Comparison of ENCODE assay signal across 3 cellular contexts in genomic region chr1:37692834-37693175, GRCh38.
A peak's percentile ranks its signal among the peaks of the same experiment; 100 is the strongest.
TF ChIP-seq lines count a peak whose summit lies in the region.

No MANE protein-coding gene starts in this region.

TF ChIP-seq in A549, 52 proteins besides CTCF, POLR2A, EP300 and RAD21:
- TF ChIP-seq HEYL (CRISPR knock-in tag; IDR thresholded peaks at IDR 0.05) = no peak
- no peak for TF ChIP-seq EHF (CRISPR knock-in tag; IDR thresholded peaks at IDR 0.05)
TF ChIP-seq in A549: peak in this region for 0.

TF ChIP-seq in HCT116, 20 proteins besides CTCF, POLR2A, EP300 and RAD21:
- TF ChIP-seq, protein P1, sequence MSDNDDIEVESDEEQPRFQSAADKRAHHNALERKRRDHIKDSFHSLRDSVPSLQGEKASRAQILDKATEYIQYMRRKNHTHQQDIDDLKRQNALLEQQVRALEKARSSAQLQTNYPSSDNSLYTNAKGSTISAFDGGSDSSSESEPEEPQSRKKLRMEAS (IDR thresholded peaks at IDR 0.05) = no peak
- no peak for TF ChIP-seq ZNF274 (IDR thresholded peaks at IDR 0.05; ENCODE audit: low read depth, low read length)
- no peak for TF ChIP-seq CBX3 (IDR thresholded peaks at IDR 0.05; ENCODE audit: low read depth)
- TF ChIP-seq EZH2 (IDR thresholded peaks at IDR 0.05) = no peak

TF ChIP-seq in K562, 482 proteins besides CTCF, POLR2A, EP300 and RAD21 (continues in another document):
- no peak for TF ChIP-seq CEBPB (tag; IDR thresholded peaks at IDR 0.05)
- TF ChIP-seq KLF1 (tag; IDR thresholded peaks at IDR 0.05) = no peak
- TF ChIP-seq ZNF197 (CRISPR knock-in tag; IDR thresholded peaks at IDR 0.05; ENCODE audit: low read depth) = no peak
- TF ChIP-seq, protein P1 (CRISPR knock-in tag; IDR thresholded peaks at IDR 0.05) = peak; percentile 51; the same call in 1 of the 2 replicates
- no peak for TF ChIP-seq ZNF23 (CRISPR knock-in tag; IDR thresholded peaks at IDR 0.05)
- no peak for TF ChIP-seq SIX5 (IDR thresholded peaks at IDR 0.05; ENCODE audit: borderline replicate concordance in 1 of 2, insufficient read depth in 1 of 2, low read depth in 1 of 2, low read length in 2 of 2)
- no peak for TF ChIP-seq IRF9 (tag; IDR thresholded peaks at IDR 0.05)
- no peak for TF ChIP-seq ELF2 (CRISPR knock-in tag; IDR thresholded peaks at IDR 0.05)
- TF ChIP-seq CSDE1 (IDR thresholded peaks at IDR 0.05) = no peak
- TF ChIP-seq YY1 (IDR thresholded peaks at IDR 0.05; ENCODE audit: borderline replicate concordance in 1 of 3, control insufficient read depth in 1 of 3, extremely low read depth in 1 of 3, insufficient read depth in 3 of 3, insufficient read length in 1 of 3, insufficient replicate concordance in 2 of 3, low read depth in 1 of 3, low read length in 2 of 3) = no peak
- 0 out of 2 replicates have a peak, but pooled peaks have one; percentile 42 for TF ChIP-seq SREBF2 (CRISPR knock-in tag; IDR thresholded peaks at IDR 0.05)
- no peak for TF ChIP-seq ZNF830 (CRISPR knock-in tag; IDR thresholded peaks at IDR 0.05)
- TF ChIP-seq, protein P2, sequence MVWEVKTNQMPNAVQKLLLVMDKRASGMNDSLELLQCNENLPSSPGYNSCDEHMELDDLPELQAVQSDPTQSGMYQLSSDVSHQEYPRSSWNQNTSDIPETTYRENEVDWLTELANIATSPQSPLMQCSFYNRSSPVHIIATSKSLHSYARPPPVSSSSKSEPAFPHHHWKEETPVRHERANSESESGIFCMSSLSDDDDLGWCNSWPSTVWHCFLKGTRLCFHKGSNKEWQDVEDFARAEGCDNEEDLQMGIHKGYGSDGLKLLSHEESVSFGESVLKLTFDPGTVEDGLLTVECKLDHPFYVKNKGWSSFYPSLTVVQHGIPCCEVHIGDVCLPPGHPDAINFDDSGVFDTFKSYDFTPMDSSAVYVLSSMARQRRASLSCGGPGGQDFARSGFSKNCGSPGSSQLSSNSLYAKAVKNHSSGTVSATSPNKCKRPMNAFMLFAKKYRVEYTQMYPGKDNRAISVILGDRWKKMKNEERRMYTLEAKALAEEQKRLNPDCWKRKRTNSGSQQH (CRISPR knock-in tag; IDR thresholded peaks at IDR 0.05) = no peak
- no peak for TF ChIP-seq ZNF717 (CRISPR knock-in tag; IDR thresholded peaks at IDR 0.05)
- TF ChIP-seq ARID4B (CRISPR knock-in tag; IDR thresholded peaks at IDR 0.05) = 0 out of 2 replicates have a peak, but pooled peaks have one; percentile 10
- TF ChIP-seq FOXP1 (CRISPR knock-in tag; IDR thresholded peaks at IDR 0.05) = peak; percentile 11; the same call in 1 of the 2 replicates
- no peak for TF ChIP-seq RB1 (IDR thresholded peaks at IDR 0.05; ENCODE audit: low read depth)
- TF ChIP-seq NRF1 (conservative IDR thresholded peaks at IDR 0.05 in 1 of 2, IDR thresholded peaks at IDR 0.05 in 1 of 2) = no peak
- no peak for TF ChIP-seq ZNF398 (CRISPR knock-in tag; IDR thresholded peaks at IDR 0.05)
- no peak for TF ChIP-seq STAG1 (CRISPR knock-in tag; IDR thresholded peaks at IDR 0.05; ENCODE audit: borderline replicate concordance)
- no peak for TF ChIP-seq HNRNPUL1 (IDR thresholded peaks at IDR 0.05; ENCODE audit: low read length)
- peak in 1 of 2 experiments; percentile 16; a peak in 1 of 4 replicates for TF ChIP-seq TEAD1 (CRISPR knock-in tag; IDR thresholded peaks at IDR 0.05)
- TF ChIP-seq ETS2 (tag; IDR thresholded peaks at IDR 0.05; ENCODE audit: borderline replicate concordance, poor library complexity, severe bottlenecking) = no peak
- TF ChIP-seq, protein P3, sequence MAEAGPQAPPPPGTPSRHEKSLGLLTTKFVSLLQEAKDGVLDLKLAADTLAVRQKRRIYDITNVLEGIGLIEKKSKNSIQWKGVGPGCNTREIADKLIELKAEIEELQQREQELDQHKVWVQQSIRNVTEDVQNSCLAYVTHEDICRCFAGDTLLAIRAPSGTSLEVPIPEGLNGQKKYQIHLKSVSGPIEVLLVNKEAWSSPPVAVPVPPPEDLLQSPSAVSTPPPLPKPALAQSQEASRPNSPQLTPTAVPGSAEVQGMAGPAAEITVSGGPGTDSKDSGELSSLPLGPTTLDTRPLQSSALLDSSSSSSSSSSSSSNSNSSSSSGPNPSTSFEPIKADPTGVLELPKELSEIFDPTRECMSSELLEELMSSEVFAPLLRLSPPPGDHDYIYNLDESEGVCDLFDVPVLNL (CRISPR knock-in tag; IDR thresholded peaks at IDR 0.05; ENCODE audit: low read depth) = no peak
- TF ChIP-seq NR2C1 (IDR thresholded peaks at IDR 0.05) = no peak
- TF ChIP-seq NR2C1 (tag; IDR thresholded peaks at IDR 0.05) = no peak
- TF ChIP-seq ARID3A (IDR thresholded peaks at IDR 0.05; ENCODE audit: borderline replicate concordance, low read depth, low read length) = no peak
- TF ChIP-seq TEAD4 (IDR thresholded peaks at IDR 0.05; ENCODE audit: low read length) = no peak
- TF ChIP-seq TEAD4 (CRISPR knock-in tag; IDR thresholded peaks at IDR 0.05; ENCODE audit: borderline replicate concordance) = peak; percentile 66; the same call in 1 of the 2 replicates
- TF ChIP-seq BRD9 (IDR thresholded peaks at IDR 0.05; ENCODE audit: low read depth, partially characterized antibody) = peak; percentile 3
- TF ChIP-seq, protein P4, sequence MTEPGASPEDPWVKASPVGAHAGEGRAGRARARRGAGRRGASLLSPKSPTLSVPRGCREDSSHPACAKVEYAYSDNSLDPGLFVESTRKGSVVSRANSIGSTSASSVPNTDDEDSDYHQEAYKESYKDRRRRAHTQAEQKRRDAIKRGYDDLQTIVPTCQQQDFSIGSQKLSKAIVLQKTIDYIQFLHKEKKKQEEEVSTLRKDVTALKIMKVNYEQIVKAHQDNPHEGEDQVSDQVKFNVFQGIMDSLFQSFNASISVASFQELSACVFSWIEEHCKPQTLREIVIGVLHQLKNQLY (CRISPR knock-in tag; conservative IDR thresholded peaks at IDR 0.05) = no peak
- TF ChIP-seq, protein P5, sequence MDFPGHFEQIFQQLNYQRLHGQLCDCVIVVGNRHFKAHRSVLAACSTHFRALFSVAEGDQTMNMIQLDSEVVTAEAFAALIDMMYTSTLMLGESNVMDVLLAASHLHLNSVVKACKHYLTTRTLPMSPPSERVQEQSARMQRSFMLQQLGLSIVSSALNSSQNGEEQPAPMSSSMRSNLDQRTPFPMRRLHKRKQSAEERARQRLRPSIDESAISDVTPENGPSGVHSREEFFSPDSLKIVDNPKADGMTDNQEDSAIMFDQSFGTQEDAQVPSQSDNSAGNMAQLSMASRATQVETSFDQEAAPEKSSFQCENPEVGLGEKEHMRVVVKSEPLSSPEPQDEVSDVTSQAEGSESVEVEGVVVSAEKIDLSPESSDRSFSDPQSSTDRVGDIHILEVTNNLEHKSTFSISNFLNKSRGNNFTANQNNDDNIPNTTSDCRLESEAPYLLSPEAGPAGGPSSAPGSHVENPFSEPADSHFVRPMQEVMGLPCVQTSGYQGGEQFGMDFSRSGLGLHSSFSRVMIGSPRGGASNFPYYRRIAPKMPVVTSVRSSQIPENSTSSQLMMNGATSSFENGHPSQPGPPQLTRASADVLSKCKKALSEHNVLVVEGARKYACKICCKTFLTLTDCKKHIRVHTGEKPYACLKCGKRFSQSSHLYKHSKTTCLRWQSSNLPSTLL (IDR thresholded peaks at IDR 0.05) = no peak
- TF ChIP-seq THRB (CRISPR knock-in tag; conservative IDR thresholded peaks at IDR 0.05) = no peak
- no peak for TF ChIP-seq ZNF79 (CRISPR knock-in tag; IDR thresholded peaks at IDR 0.05; ENCODE audit: low read depth)
- TF ChIP-seq STAT6 (CRISPR knock-in tag; IDR thresholded peaks at IDR 0.05) = 0 out of 2 replicates have a peak, but pooled peaks have one; percentile 17
